10 cellular contexts compared by ENCODE assay signal in genomic region chr9:69542942-69543704, GRCh38.
DNase-seq lines count a peak whose midpoint lies in the region; ATAC-seq and TF ChIP-seq lines count a peak whose summit lies in the region.
"Had no signal": no experiment of that assay in that cellular context is flagged by ENCODE, and none has a peak within 500 bp of the region (broad histone marks: within the 10 kb centered on the region; RNA-seq: fewer than 3 reads in every experiment).

No MANE protein-coding gene starts in this region.

- TF ChIP-seq CTCF in coronary artery (IDR thresholded peaks at IDR 0.05) = no peak

- H3K4me3 ChIP-seq in coronary artery = no peak overlapping the region
- H3K4me3 ChIP-seq: SK-N-MC had no signal

- H3K27ac ChIP-seq in coronary artery = no peak overlapping the region
- H3K27ac ChIP-seq: SK-N-MC had no signal

- ATAC-seq in left cardiac atrium = peak; percentile 82 to 90
- ATAC-seq: HCT116 had no signal

- intact Hi-C loops in left cardiac atrium (cut with DNase I) = no loop called here

- DNase-seq in NCI-H2171 treated with DMSO at 0.1 percent for 48 hours (lab: John Stamatoyannopoulos, UW) (peak; percentile 32), NCI-H2171 (lab: John Stamatoyannopoulos, UW) (no peak), NCI-H82 treated with DMSO at 0.1 percent for 48 hours (lab: John Stamatoyannopoulos, UW; ENCODE audit: unreplicated experiment) (peak; percentile 7), left cardiac atrium (no peak), superior temporal gyrus (ENCODE audit: extremely low spot score) (peak; percentile 57), NK-92 (lab: John Stamatoyannopoulos, UW; ENCODE audit: unreplicated experiment) (no peak), coronary artery (ENCODE audit: low spot score) (no peak)
- DNase-seq in activated naive CD4-positive, alpha-beta T cell treated with anti-CD3 and anti-CD28 coated beads, Interleukin-2, amount 50 U/mL, for 16 hours = no peak

Comparison
In these comparisons a context has a peak if more than half of its experiments do, and no peak if none do; other contexts are left out.
1. DNase-seq: peak in NCI-H2171 treated with DMSO at 0.1 percent for 48 hours (single experiment), NCI-H82 treated with DMSO at 0.1 percent for 48 hours (single experiment) and superior temporal gyrus (single experiment); none in NCI-H2171 (single experiment), left cardiac atrium (single experiment), NK-92 (single experiment), coronary artery (single experiment) and activated naive CD4-positive, alpha-beta T cell treated with anti-CD3 and anti-CD28 coated beads, Interleukin-2, amount 50 U/mL, for 16 hours (single experiment).